In the genomic region with DNA sequence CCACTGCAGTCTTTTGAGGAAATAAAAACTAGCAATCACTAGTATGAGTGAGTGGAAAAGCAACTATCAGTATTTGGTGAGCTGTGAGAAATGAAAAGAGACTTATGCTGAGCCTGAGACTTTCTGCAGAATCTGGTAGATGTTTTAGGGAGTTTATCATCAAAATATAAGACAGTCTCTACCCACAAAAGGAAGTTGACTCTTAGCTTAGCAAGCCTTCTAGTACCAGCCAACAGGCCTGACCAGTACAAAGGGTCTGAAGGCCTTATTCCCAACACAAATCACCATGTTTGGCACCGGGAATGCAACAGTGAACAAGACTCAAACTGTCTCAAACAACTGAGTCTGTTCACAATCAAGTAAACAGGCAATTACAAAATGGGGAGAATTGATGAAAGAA, we compare ENCODE assay signal across 30 cellular contexts.
DNase-seq lines count a peak whose midpoint lies in the region; ATAC-seq, FAIRE-seq and TF ChIP-seq lines count a peak whose summit lies in the region.
"Had no signal": no experiment of that assay in that cellular context is flagged by ENCODE, and none has a peak within 500 bp of the region (broad histone marks: within the 10 kb centered on the region; RNA-seq: fewer than 3 reads in every experiment).

No MANE protein-coding gene starts in this region.

- FAIRE-seq in GM12891 (lab: Jason Lieb, UNC) (peak; percentile 20), astrocyte (lab: Jason Lieb, UNC) (peak; percentile 59)
- FAIRE-seq: endometrium had no signal

- H3K36me3 Mint-ChIP-seq in astrocyte (ENCODE audit: low read depth, unreplicated experiment): peaks cover 4% of the 10 kb centered on the region

- H3K4me2 ChIP-seq in astrocyte (ENCODE audit: low read length): no peak overlapping the region
- H3K4me2 ChIP-seq: KMS-11 had no signal

- H3K9ac ChIP-seq in astrocyte (ENCODE audit: low read length) (no peak overlapping the region), stomach smooth muscle (ENCODE audit: low read length in 2 of 2) (no peak overlapping the region)
- H3K9ac ChIP-seq: KMS-11 had no signal

- no peak overlapping the region for H3K27ac Mint-ChIP-seq in astrocyte (ENCODE audit: unreplicated experiment)
- H3K27ac Mint-ChIP-seq: activated CD8-positive, alpha-beta T cell treated with anti-CD3 and anti-CD28 coated beads, Interleukin-2, amount 10 ng/mL, durations not matched to agents 7 days and 5 days; activated naive CD8-positive, alpha-beta T cell treated with anti-CD3 and anti-CD28 coated beads, Interleukin-2, amount 10 ng/mL, durations not matched to agents 7 days and 5 days; CD4-positive, alpha-beta memory T cell had no signal

- WGBS in right cardiac atrium: 84% methylated on average over 1 of the region's 1 CpG

- ATAC-seq in right cardiac atrium: no peak
- ATAC-seq: activated CD8-positive, alpha-beta T cell treated with anti-CD3 and anti-CD28 coated beads, Interleukin-2, amount 10 ng/mL, durations not matched to agents 7 days and 5 days; pancreas had no signal

- TF ChIP-seq CTCF in astrocyte (IDR thresholded peaks at IDR 0.05; ENCODE audit: insufficient read depth, low read depth, low read length): no peak
- no peak for TF ChIP-seq CTCF in BE2C (IDR thresholded peaks at IDR 0.05; ENCODE audit: low read depth, low read length)

- TF ChIP-seq POLR2A in GM12891 (IDR thresholded peaks at IDR 0.05; ENCODE audit: low read depth, low read length): no peak

- H3K4me1 Mint-ChIP-seq in astrocyte (ENCODE audit: low read depth, unreplicated experiment): peaks cover 18% of the 10 kb centered on the region
- H3K4me1 Mint-ChIP-seq: CD4-positive, alpha-beta memory T cell; central memory CD8-positive, alpha-beta T cell had no signal

- H3K27ac ChIP-seq in astrocyte (ENCODE audit: low read depth, low read length) (no peak overlapping the region), stomach smooth muscle (ENCODE audit: low read length) (peak overlapping the region; percentile 32), right cardiac atrium (ENCODE audit: low read length) (no peak overlapping the region)
- H3K27ac ChIP-seq: KMS-11, pancreas, suprapubic skin, vagina had no signal

- H3K9me3 Mint-ChIP-seq in astrocyte (ENCODE audit: unreplicated experiment): no peaks in the 10 kb centered on the region
- H3K9me3 Mint-ChIP-seq: activated naive CD8-positive, alpha-beta T cell treated with anti-CD3 and anti-CD28 coated beads, Interleukin-2, amount 10 ng/mL, durations not matched to agents 7 days and 5 days; CD4-positive, alpha-beta memory T cell; central memory CD8-positive, alpha-beta T cell had no signal

- H4K20me1 ChIP-seq in astrocyte (ENCODE audit: insufficient read depth, low read length): no peaks in the 10 kb centered on the region

- no peaks in the 10 kb centered on the region for H3K36me3 ChIP-seq in astrocyte (ENCODE audit: insufficient read depth, low read length)
- no peaks in the 10 kb centered on the region for H3K36me3 ChIP-seq in stomach smooth muscle (ENCODE audit: control insufficient read depth in 2 of 2, insufficient read depth in 2 of 2, low read length in 2 of 2)
- no peaks in the 10 kb centered on the region for H3K36me3 ChIP-seq in BE2C
- H3K36me3 ChIP-seq: pancreas, suprapubic skin, vagina had no signal

- H3K9me3 ChIP-seq in astrocyte (ENCODE audit: insufficient read depth, low read depth, low read length): no peaks in the 10 kb centered on the region
- no peaks in the 10 kb centered on the region for H3K9me3 ChIP-seq in stomach smooth muscle (ENCODE audit: control insufficient read depth in 2 of 2, low read length in 2 of 2)
- no peaks in the 10 kb centered on the region for H3K9me3 ChIP-seq in right cardiac atrium (ENCODE audit: control insufficient read depth, low read length)
- no peaks in the 10 kb centered on the region for H3K9me3 ChIP-seq in BE2C
- H3K9me3 ChIP-seq: pancreas, suprapubic skin, vagina had no signal

- no peaks in the 10 kb centered on the region for H3K79me2 ChIP-seq in astrocyte (ENCODE audit: insufficient read depth, low read length)

- no peaks in the 10 kb centered on the region for H3K27me3 Mint-ChIP-seq in astrocyte (ENCODE audit: low read depth, unreplicated experiment)
- H3K27me3 Mint-ChIP-seq: activated naive CD8-positive, alpha-beta T cell treated with anti-CD3 and anti-CD28 coated beads, Interleukin-2, amount 10 ng/mL, durations not matched to agents 7 days and 5 days; CD4-positive, alpha-beta memory T cell; central memory CD8-positive, alpha-beta T cell had no signal

- DNase-seq in GM12891 (ENCODE audit: insufficient read length, low spot score): no peak
- no peak for DNase-seq in astrocyte (ENCODE audit: low read depth)
- DNase-seq in iris pigment epithelial cell (ENCODE audit: low read depth): peak; percentile 26
- DNase-seq in right cardiac atrium: no peak
- no peak for DNase-seq in activated gamma-delta T cell (lab: John Stamatoyannopoulos, UW)
- DNase-seq in DMS 273 treated with DMSO at 0.1 percent for 48 hours (lab: John Stamatoyannopoulos, UW): no peak
- no peak for DNase-seq in BE2C
- DNase-seq: activated CD4-positive, alpha-beta T cell treated with anti-CD3 and anti-CD28 coated beads for 1 hour; activated CD8-positive, alpha-beta T cell treated with anti-CD3 and anti-CD28 coated beads, Interleukin-2, amount 10 ng/mL, durations not matched to agents 7 days and 5 days; activated effector memory CD4-positive, alpha-beta T cell treated with Interleukin-2 at 50 U/mL for 16 hours; activated naive CD8-positive, alpha-beta T cell treated with anti-CD3 and anti-CD28 coated beads, Interleukin-2, amount 10 ng/mL, durations not matched to agents 7 days and 5 days; activated T-cell treated with anti-CD3 and anti-CD28 coated beads for 4 hours; AML-193; CD4-positive, alpha-beta memory T cell; dermis blood vessel endothelial cell; GDM1; kidney glomerular epithelial cell; MM.1S; NCI-H2081; NCI-H446; pancreas; RPMI8226; stimulated activated CD4-positive, alpha-beta T cell treated with anti-CD3 and anti-CD28 coated beads, Interleukin-4, amount 100 ng/mL, for 1 hour had no signal

- intact Hi-C loops in right cardiac atrium (cut with DNase I): no loop called here

- no peak overlapping the region for H3K4me3 Mint-ChIP-seq in astrocyte (ENCODE audit: unreplicated experiment)
- H3K4me3 Mint-ChIP-seq: activated CD8-positive, alpha-beta T cell treated with anti-CD3 and anti-CD28 coated beads, Interleukin-2, amount 10 ng/mL, durations not matched to agents 7 days and 5 days; activated naive CD8-positive, alpha-beta T cell treated with anti-CD3 and anti-CD28 coated beads, Interleukin-2, amount 10 ng/mL, durations not matched to agents 7 days and 5 days; CD4-positive, alpha-beta memory T cell; central memory CD8-positive, alpha-beta T cell had no signal

- no peaks in the 10 kb centered on the region for H3K27me3 ChIP-seq in astrocyte (ENCODE audit: insufficient read depth, low read length)
- H3K27me3 ChIP-seq in stomach smooth muscle (ENCODE audit: control insufficient read depth in 1 of 2, insufficient read depth in 2 of 2, low read length in 2 of 2): no peaks in the 10 kb centered on the region
- no peaks in the 10 kb centered on the region for H3K27me3 ChIP-seq in right cardiac atrium (ENCODE audit: control insufficient read depth, insufficient read depth)
- no peaks in the 10 kb centered on the region for H3K27me3 ChIP-seq in BE2C
- H3K27me3 ChIP-seq: pancreas, suprapubic skin, vagina had no signal

- H3K4me1 ChIP-seq in astrocyte (ENCODE audit: insufficient read depth, low read length): peaks cover 3% of the 10 kb centered on the region
- H3K4me1 ChIP-seq in stomach smooth muscle (ENCODE audit: control insufficient read depth, insufficient read depth, low read length): peaks cover 38% of the 10 kb centered on the region
- H3K4me1 ChIP-seq in right cardiac atrium (ENCODE audit: control insufficient read depth, insufficient read depth, low read length): peaks cover 2% of the 10 kb centered on the region
- H3K4me1 ChIP-seq in BE2C: no peaks in the 10 kb centered on the region
- H3K4me1 ChIP-seq: pancreas, suprapubic skin had no signal

- H3K4me3 ChIP-seq in astrocyte (ENCODE audit: insufficient read depth, low read depth, low read length): no peak overlapping the region
- no peak overlapping the region for H3K4me3 ChIP-seq in stomach smooth muscle (ENCODE audit: low read length in 2 of 2)
- no peak overlapping the region for H3K4me3 ChIP-seq in right cardiac atrium (ENCODE audit: low read length)
- H3K4me3 ChIP-seq in BE2C (ENCODE audit: low read depth, low read length): no peak overlapping the region
- H3K4me3 ChIP-seq: lung, pancreas, suprapubic skin, vagina had no signal

- H2AFZ ChIP-seq in astrocyte (ENCODE audit: low read depth, low read length): no peak overlapping the region

TF ChIP-seq in GM12891, 5 proteins besides CTCF, POLR2A, EP300 and RAD21:
- TF ChIP-seq POLR2AphosphoS5 (IDR thresholded peaks at IDR 0.05; ENCODE audit: low read depth, low read length): no peak
- TF ChIP-seq POU2F2 (IDR thresholded peaks at IDR 0.05; ENCODE audit: low read depth, low read length): no peak
- no peak for TF ChIP-seq PAX5 (IDR thresholded peaks at IDR 0.05; ENCODE audit: insufficient read depth, low read length, severe bottlenecking)
- no peak for TF ChIP-seq SPI1 (IDR thresholded peaks at IDR 0.05; ENCODE audit: low read depth, low read length)
- TF ChIP-seq TAF1 (IDR thresholded peaks at IDR 0.05; ENCODE audit: low read depth, low read length): no peak
